10 cellular contexts compared by ENCODE assay signal in the genomic region with DNA sequence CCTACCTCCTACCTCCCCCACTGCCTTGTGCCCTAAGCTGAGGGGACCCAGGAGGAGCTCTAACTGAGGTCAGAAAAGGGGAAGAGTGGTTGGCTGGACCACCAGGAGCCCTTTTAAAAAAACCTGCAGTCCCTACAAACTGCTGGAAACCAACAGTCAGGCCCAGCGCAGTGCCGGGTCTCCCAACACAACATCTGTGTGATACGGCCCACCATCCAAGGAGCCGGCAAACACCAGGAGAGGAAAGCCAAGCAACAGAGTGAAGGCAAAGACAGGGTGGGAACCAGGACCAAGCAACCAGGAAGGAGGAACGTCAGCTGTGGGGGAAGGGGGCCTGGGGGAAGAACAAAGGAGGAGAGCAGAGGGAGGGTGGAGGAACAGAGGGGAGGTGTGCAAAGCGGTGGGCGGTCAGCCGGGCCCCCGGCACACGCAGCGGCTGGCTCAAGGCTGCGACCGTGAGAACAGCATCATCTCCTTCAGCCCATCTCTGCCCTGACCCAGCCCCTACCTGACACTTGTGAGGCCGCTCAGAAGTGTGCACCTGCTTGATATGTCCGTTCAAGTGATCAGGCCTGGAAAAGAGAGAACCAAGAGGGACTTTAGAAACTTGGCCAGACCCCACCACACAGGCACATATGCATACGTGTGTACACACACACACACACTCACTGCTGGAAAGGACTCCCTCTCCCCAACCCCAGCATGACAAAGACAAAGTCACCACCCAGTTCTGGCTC. TPM values are rescaled to one million over a fixed set of nuclear protein-coding genes. Genes with fewer than 3 reads are reported as not detected.
DNase-seq lines count a peak whose midpoint lies in the region; ATAC-seq and FAIRE-seq lines count a peak whose summit lies in the region.
"Had no signal": no experiment of that assay in that cellular context is flagged by ENCODE, and none has a peak within 500 bp of the region (broad histone marks: within the 10 kb centered on the region; RNA-seq: fewer than 3 reads in every experiment).

No MANE protein-coding gene starts in this region.

- peaks cover 60% of the 10 kb centered on the region for H3K4me1 Mint-ChIP-seq in activated CD4-positive, alpha-beta T cell treated with anti-CD3 and anti-CD28 coated beads for 36 hours
- H3K4me1 Mint-ChIP-seq in activated CD8-positive, alpha-beta T cell treated with anti-CD3 and anti-CD28 coated beads, Interleukin-2, amount 10 ng/mL, durations not matched to agents 7 days and 5 days (ENCODE audit: low read depth), result peaks cover 69% of the 10 kb centered on the region

- intact Hi-C loops in activated CD4-positive, alpha-beta T cell treated with anti-CD3 and anti-CD28 coated beads for 36 hours (cut with DNase I, micrococcal nuclease), result loop anchor here in 1 of 2 experiments (10.0 kb wide), 1 partner anchor 602 kb away; a partner anchor contains a TSS

- H3K36me3 Mint-ChIP-seq in activated CD4-positive, alpha-beta T cell treated with anti-CD3 and anti-CD28 coated beads for 36 hours (ENCODE audit: low read depth), result peaks cover 51% of the 10 kb centered on the region
- peaks cover 53% of the 10 kb centered on the region for H3K36me3 Mint-ChIP-seq in activated CD8-positive, alpha-beta T cell treated with anti-CD3 and anti-CD28 coated beads, Interleukin-2, amount 10 ng/mL, durations not matched to agents 7 days and 5 days (ENCODE audit: low read depth)

- no peak for FAIRE-seq in RCC 7860 (lab: Jason Lieb, UNC)

- H3K4me3 Mint-ChIP-seq in activated CD4-positive, alpha-beta T cell treated with anti-CD3 and anti-CD28 coated beads for 36 hours, result peak overlapping the region; percentile 90
- H3K4me3 Mint-ChIP-seq in activated CD8-positive, alpha-beta T cell treated with anti-CD3 and anti-CD28 coated beads, Interleukin-2, amount 10 ng/mL, durations not matched to agents 7 days and 5 days, result peak overlapping the region; percentile 83

- peak overlapping the region; percentile 92 for H3K27ac Mint-ChIP-seq in activated CD4-positive, alpha-beta T cell treated with anti-CD3 and anti-CD28 coated beads for 36 hours
- peak overlapping the region; percentile 49 for H3K27ac Mint-ChIP-seq in activated CD8-positive, alpha-beta T cell treated with anti-CD3 and anti-CD28 coated beads, Interleukin-2, amount 10 ng/mL, durations not matched to agents 7 days and 5 days

- peak; percentile 22 for DNase-seq in activated CD4-positive, alpha-beta T cell treated with anti-CD3 and anti-CD28 coated beads for 36 hours
- no peak for DNase-seq in activated CD4-positive, alpha-beta T cell treated with anti-CD3 and anti-CD28 coated beads for 4 hours
- DNase-seq in activated CD8-positive, alpha-beta T cell treated with anti-CD3 and anti-CD28 coated beads, Interleukin-2, amount 10 ng/mL, durations not matched to agents 7 days and 5 days, result no peak
- DNase-seq in kidney tubule cell (ENCODE audit: low spot score), result peak; percentile 34
- no peak for DNase-seq in substantia nigra (lab: John Stamatoyannopoulos, UW)
- no peak for DNase-seq in OCI-M1 (lab: John Stamatoyannopoulos, UW)
- DNase-seq in RCC 7860 (ENCODE audit: low spot score), result no peak
- DNase-seq: GM23248, NCI-H2171 had no signal

- CTCF ChIA-PET in activated CD4-positive, alpha-beta T cell treated with anti-CD3 and anti-CD28 coated beads for 36 hours (lab: Charles Lee), result interaction anchor here (0.6 kb wide), 1 partner anchor 292 kb away, joined by 5 read pairs; no protein-coding TSS in a partner anchor
- CTCF ChIA-PET in activated CD8-positive, alpha-beta T cell treated with anti-CD3 and anti-CD28 coated beads, Interleukin-2, amount 10 ng/mL, durations not matched to agents 7 days and 5 days (lab: Charles Lee), result interaction anchor here (1.3 kb wide), 1 partner anchor 19 kb away, joined by 3 read pairs; no protein-coding TSS in a partner anchor

- no peak for ATAC-seq in activated CD4-positive, alpha-beta T cell treated with anti-CD3 and anti-CD28 coated beads for 36 hours
- ATAC-seq in activated CD8-positive, alpha-beta T cell treated with anti-CD3 and anti-CD28 coated beads, Interleukin-2, amount 10 ng/mL, durations not matched to agents 7 days and 5 days, result no peak
- no peak for ATAC-seq in GM19467 (IDR thresholded peaks at IDR 0.05; ENCODE audit: unreplicated experiment)

- H3K9me3 Mint-ChIP-seq in activated CD4-positive, alpha-beta T cell treated with anti-CD3 and anti-CD28 coated beads for 36 hours (ENCODE audit: low read depth), result no peaks in the 10 kb centered on the region
- no peaks in the 10 kb centered on the region for H3K9me3 Mint-ChIP-seq in activated CD8-positive, alpha-beta T cell treated with anti-CD3 and anti-CD28 coated beads, Interleukin-2, amount 10 ng/mL, durations not matched to agents 7 days and 5 days (ENCODE audit: insufficient read depth)

- peak overlapping the region; percentile 46 for H3K27ac ChIP-seq in substantia nigra (ENCODE audit: low read depth, low read length, poor library complexity, severe bottlenecking)
- H3K27ac ChIP-seq: GM23248 had no signal

- POLR2A ChIA-PET in activated CD4-positive, alpha-beta T cell treated with anti-CD3 and anti-CD28 coated beads for 36 hours (lab: Charles Lee), result interaction anchor here (0.6 kb wide), 1 partner anchor 258 kb away, joined by 4 read pairs; no protein-coding TSS in a partner anchor
- POLR2A ChIA-PET in activated CD8-positive, alpha-beta T cell treated with anti-CD3 and anti-CD28 coated beads, Interleukin-2, amount 10 ng/mL, durations not matched to agents 7 days and 5 days (lab: Charles Lee), result interaction anchor here (0.5 kb wide), 1 partner anchor 149 kb away, joined by 4 read pairs; no protein-coding TSS in a partner anchor

- no peaks in the 10 kb centered on the region for H3K27me3 Mint-ChIP-seq in activated CD4-positive, alpha-beta T cell treated with anti-CD3 and anti-CD28 coated beads for 36 hours
- H3K27me3 Mint-ChIP-seq in activated CD8-positive, alpha-beta T cell treated with anti-CD3 and anti-CD28 coated beads, Interleukin-2, amount 10 ng/mL, durations not matched to agents 7 days and 5 days (ENCODE audit: low read depth), result no peaks in the 10 kb centered on the region

RNA-seq across cellular contexts. Expression of a gene that starts 3.6 kb away (rescaled TPM):
- 10 to 100 TPM; 22.9 to 23.9 TPM for total RNA-seq in activated CD4-positive, alpha-beta T cell treated with anti-CD3 and anti-CD28 coated beads for 36 hours
- total RNA-seq in activated CD8-positive, alpha-beta T cell treated with anti-CD3 and anti-CD28 coated beads, Interleukin-2, amount 10 ng/mL, durations not matched to agents 7 days and 5 days, result 10 to 100 TPM; 31.0 to 31.6 TPM

RNA-seq across cellular contexts. Expression of a gene that starts 50.3 kb away (rescaled TPM):
- total RNA-seq in activated CD4-positive, alpha-beta T cell treated with anti-CD3 and anti-CD28 coated beads for 36 hours, result 10 to 100 TPM; 14.2 to 15.1 TPM
- total RNA-seq in activated CD8-positive, alpha-beta T cell treated with anti-CD3 and anti-CD28 coated beads, Interleukin-2, amount 10 ng/mL, durations not matched to agents 7 days and 5 days, result 10 to 100 TPM; 13.2 to 16.1 TPM

RNA-seq across cellular contexts. Expression of a gene that starts 56.8 kb away (rescaled TPM):
- 100 to 1,000 TPM; 104 to 106 TPM for total RNA-seq in activated CD4-positive, alpha-beta T cell treated with anti-CD3 and anti-CD28 coated beads for 36 hours
- 10 to 100 TPM; 84.0 to 91.4 TPM for total RNA-seq in activated CD8-positive, alpha-beta T cell treated with anti-CD3 and anti-CD28 coated beads, Interleukin-2, amount 10 ng/mL, durations not matched to agents 7 days and 5 days

Comparison
In these comparisons a context has a peak if more than half of its experiments do, and no peak if none do; other contexts are left out.
1. DNase-seq: peak in activated CD4-positive, alpha-beta T cell treated with anti-CD3 and anti-CD28 coated beads for 36 hours (single experiment) and kidney tubule cell (single experiment); none in activated CD4-positive, alpha-beta T cell treated with anti-CD3 and anti-CD28 coated beads for 4 hours (0 of 2), activated CD8-positive, alpha-beta T cell treated with anti-CD3 and anti-CD28 coated beads, Interleukin-2, amount 10 ng/mL, durations not matched to agents 7 days and 5 days (single experiment), substantia nigra (0 of 49), OCI-M1 (single experiment) and RCC 7860 (single experiment).